In genomic region chr16:82776466-82777146, GRCh38 we compare ENCODE assay signal across 14 cellular contexts.
DNase-seq lines count a peak whose midpoint lies in the region; ATAC-seq and TF ChIP-seq lines count a peak whose summit lies in the region.
"Had no signal": no experiment of that assay in that cellular context is flagged by ENCODE, and none has a peak within 500 bp of the region (broad histone marks: within the 10 kb centered on the region; RNA-seq: fewer than 3 reads in every experiment).

No MANE protein-coding gene starts in this region.

- POLR2A ChIA-PET in naive thymus-derived CD4-positive, alpha-beta T cell (lab: Charles Lee) = no interaction called here

- H3K27ac Mint-ChIP-seq in activated T-helper 17 cell treated with anti-CD3 and anti-CD28 coated beads, Interleukin-2, amount 50 U/mL, for 72 hours = no peak overlapping the region
- H3K27ac Mint-ChIP-seq in naive thymus-derived CD4-positive, alpha-beta T cell = no peak overlapping the region
- H3K27ac Mint-ChIP-seq: CD8-positive, alpha-beta memory T cell had no signal

- H3K4me1 ChIP-seq in naive thymus-derived CD4-positive, alpha-beta T cell (ENCODE audit: control insufficient read depth in 2 of 2, insufficient read depth in 2 of 2, low read length in 2 of 2) = no peaks in the 10 kb centered on the region
- peaks cover 2 to 20% of the 10 kb centered on the region in 2 donors for H3K4me1 ChIP-seq in ascending aorta
- H3K4me1 ChIP-seq: stomach had no signal

- no peak for TF ChIP-seq CTCF in GM13976 (IDR thresholded peaks at IDR 0.05; ENCODE audit: borderline replicate concordance, control extremely low read depth, extremely low read depth, insufficient read depth, missing control alignments)
- no peak for TF ChIP-seq CTCF in ascending aorta (IDR thresholded peaks at IDR 0.05)

- no peak overlapping the region for H3K4me3 Mint-ChIP-seq in activated T-helper 17 cell treated with anti-CD3 and anti-CD28 coated beads, Interleukin-2, amount 50 U/mL, for 72 hours
- H3K4me3 Mint-ChIP-seq in naive thymus-derived CD4-positive, alpha-beta T cell = no peak overlapping the region
- H3K4me3 Mint-ChIP-seq: activated T-cell treated with anti-CD3 and anti-CD28 coated beads, Interleukin-2, amount 50 U/mL, for 4 hours; CD8-positive, alpha-beta memory T cell had no signal

- CTCF ChIA-PET in naive thymus-derived CD4-positive, alpha-beta T cell (lab: Charles Lee) = no interaction called here

- peaks cover 15% of the 10 kb centered on the region for H3K27me3 Mint-ChIP-seq in activated T-helper 17 cell treated with anti-CD3 and anti-CD28 coated beads, Interleukin-2, amount 50 U/mL, for 72 hours
- peaks cover 0 to 18% (median 15%) of the 10 kb centered on the region in 5 donors for H3K27me3 Mint-ChIP-seq in naive thymus-derived CD4-positive, alpha-beta T cell

- H3K4me1 Mint-ChIP-seq in activated T-helper 17 cell treated with anti-CD3 and anti-CD28 coated beads, Interleukin-2, amount 50 U/mL, for 72 hours = no peaks in the 10 kb centered on the region
- H3K4me1 Mint-ChIP-seq in naive thymus-derived CD4-positive, alpha-beta T cell = peaks cover 0 to 23% (median 0%) of the 10 kb centered on the region in 7 donors
- H3K4me1 Mint-ChIP-seq: CD8-positive, alpha-beta memory T cell had no signal

- intact Hi-C loops in naive thymus-derived CD4-positive, alpha-beta T cell (cut with micrococcal nuclease) = no loop called here
- intact Hi-C loops in ascending aorta (cut with DNase I) = no loop called here

- H3K36me3 Mint-ChIP-seq in activated T-helper 17 cell treated with anti-CD3 and anti-CD28 coated beads, Interleukin-2, amount 50 U/mL, for 72 hours (ENCODE audit: low read depth) = no peaks in the 10 kb centered on the region
- H3K36me3 Mint-ChIP-seq in naive thymus-derived CD4-positive, alpha-beta T cell = no peaks in the 10 kb centered on the region
- H3K36me3 Mint-ChIP-seq: CD8-positive, alpha-beta memory T cell had no signal

- H3K27ac ChIP-seq in naive thymus-derived CD4-positive, alpha-beta T cell (ENCODE audit: low read depth, low read length) = no peak overlapping the region
- H3K27ac ChIP-seq in ascending aorta = no peak overlapping the region
- H3K27ac ChIP-seq: stomach, WERI-Rb-1 had no signal

- H3K4me3 ChIP-seq in naive thymus-derived CD4-positive, alpha-beta T cell (ENCODE audit: low read length) = no peak overlapping the region
- H3K4me3 ChIP-seq in ascending aorta = no peak overlapping the region
- H3K4me3 ChIP-seq: stomach had no signal

- no peaks in the 10 kb centered on the region for H3K9me3 Mint-ChIP-seq in activated T-helper 17 cell treated with anti-CD3 and anti-CD28 coated beads, Interleukin-2, amount 50 U/mL, for 72 hours
- H3K9me3 Mint-ChIP-seq in naive thymus-derived CD4-positive, alpha-beta T cell = peaks cover 0 to 2% (median 0%) of the 10 kb centered on the region in 11 donors
- H3K9me3 Mint-ChIP-seq: activated T-cell treated with anti-CD3 and anti-CD28 coated beads, Interleukin-2, amount 50 U/mL, for 4 hours; CD8-positive, alpha-beta memory T cell had no signal

- in situ Hi-C loops in GM13976 (cut with MboI; ENCODE audit: low sequenced_read_pairs, unreplicated experiment) = no loop called here

- peak; percentile 50 for ATAC-seq in GM18870 (IDR thresholded peaks at IDR 0.05; ENCODE audit: unreplicated experiment)
- peak; percentile 76 for ATAC-seq in HG02884 (IDR thresholded peaks at IDR 0.05; ENCODE audit: unreplicated experiment)
- peak; percentile 63 for ATAC-seq in activated T-helper 17 cell treated with anti-CD3 and anti-CD28 coated beads, Interleukin-2, amount 50 U/mL, for 72 hours (replicated peaks)
- peak; percentile 41 for ATAC-seq in naive thymus-derived CD4-positive, alpha-beta T cell
- ATAC-seq: activated T-cell treated with anti-CD3 and anti-CD28 coated beads, Interleukin-2, amount 50 U/mL, for 4 hours had no signal

- H3K36me3 ChIP-seq in naive thymus-derived CD4-positive, alpha-beta T cell (ENCODE audit: control insufficient read depth in 2 of 3, insufficient read depth in 3 of 3, low read length in 3 of 3) = no peaks in the 10 kb centered on the region
- H3K36me3 ChIP-seq in ascending aorta = no peaks in the 10 kb centered on the region
- H3K36me3 ChIP-seq: stomach, WERI-Rb-1 had no signal

- no peaks in the 10 kb centered on the region for H3K9me3 ChIP-seq in naive thymus-derived CD4-positive, alpha-beta T cell (ENCODE audit: control insufficient read depth in 2 of 3, low read length in 3 of 3)
- no peaks in the 10 kb centered on the region for H3K9me3 ChIP-seq in ascending aorta
- H3K9me3 ChIP-seq: stomach had no signal

- no peak for DNase-seq in naive thymus-derived CD4-positive, alpha-beta T cell
- DNase-seq in GM13976 (ENCODE audit: low spot score) = no peak
- DNase-seq in HuH-7.5 (ENCODE audit: low spot score) = no peak
- no peak for DNase-seq in ascending aorta (ENCODE audit: low spot score in 2 of 2)
- DNase-seq: activated T-cell treated with anti-CD3 and anti-CD28 coated beads, Interleukin-2, amount 50 U/mL, for 4 hours; CD8-positive, alpha-beta memory T cell; foreskin fibroblast; NCI-H1694; stimulated activated CD4-positive, alpha-beta T cell treated with anti-CD3 and anti-CD28 coated beads, Interleukin-4, amount 100 ng/mL, for 4 hours; stomach; WERI-Rb-1 had no signal

- no peaks in the 10 kb centered on the region for H3K27me3 ChIP-seq in naive thymus-derived CD4-positive, alpha-beta T cell (ENCODE audit: control insufficient read depth in 2 of 2, insufficient read depth in 2 of 2, low read length in 2 of 2)
- H3K27me3 ChIP-seq in ascending aorta = no peaks in the 10 kb centered on the region
- H3K27me3 ChIP-seq: stomach had no signal
